In genomic region chr5:129988453-129988852, GRCh38 we compare ENCODE assay signal across 28 cellular contexts.
"Had no signal": no experiment of that assay in that cellular context is flagged by ENCODE, and none has a peak within 500 bp of the region (broad histone marks: within the 10 kb centered on the region; RNA-seq: fewer than 3 reads in every experiment).

No MANE protein-coding gene starts in this region.

- H3K27ac ChIP-seq: colonic mucosa, coronary artery, dorsolateral prefrontal cortex, epithelial cell of prostate, esophagus muscularis mucosa, esophagus squamous epithelium, foreskin keratinocyte, gastrocnemius medialis, gastroesophageal sphincter, heart left ventricle, heart right ventricle had no signal

- FAIRE-seq: colon, endometrium, endothelial cell of umbilical vein, frontal cortex had no signal

- H3K27ac Mint-ChIP-seq: dendritic cell treated with granulocyte-macrophage colony-stimulating factor and Interleukin-4, amounts not matched to agents 40 ng/mL and 50 ng/mL, for 4 days; effector memory CD8-positive, alpha-beta T cell; endodermal cell had no signal

- H3K4me1 Mint-ChIP-seq: endodermal cell had no signal

- DNase-seq: colonic mucosa; cortex of kidney; dermis blood vessel endothelial cell; dorsolateral prefrontal cortex; effector CD4-positive, alpha-beta T cell; effector CD8-positive, alpha-beta T cell; effector memory CD4-positive, alpha-beta T cell; effector memory CD8-positive, alpha-beta T cell; endodermal cell; erythroblast; esophagus squamous epithelium; foreskin fibroblast; foreskin melanocyte; gastrocnemius medialis; glutamatergic neuron; head of caudate nucleus; heart left ventricle; heart right ventricle had no signal

- H3K27me3 Mint-ChIP-seq: dendritic cell treated with granulocyte-macrophage colony-stimulating factor and Interleukin-4, amounts not matched to agents 40 ng/mL and 50 ng/mL, for 4 days; effector memory CD8-positive, alpha-beta T cell had no signal

- H3K27me3 ChIP-seq: colonic mucosa, dorsolateral prefrontal cortex, esophagus muscularis mucosa, esophagus squamous epithelium, gastrocnemius medialis, gastroesophageal sphincter, heart left ventricle, heart right ventricle had no signal

- H3K4me3 ChIP-seq: colonic mucosa, coronary artery, dorsolateral prefrontal cortex, esophagus muscularis mucosa, esophagus squamous epithelium, gastrocnemius medialis, gastroesophageal sphincter, heart left ventricle, heart right ventricle had no signal

- H3K4me1 ChIP-seq: colonic mucosa, esophagus muscularis mucosa, esophagus squamous epithelium, foreskin keratinocyte, gastrocnemius medialis, gastroesophageal sphincter, heart left ventricle, heart right ventricle had no signal

- ATAC-seq: effector memory CD8-positive, alpha-beta T cell; foreskin keratinocyte; gastrocnemius medialis; gastroesophageal sphincter; heart left ventricle; heart right ventricle had no signal

- H3K36me3 ChIP-seq: colonic mucosa, esophagus muscularis mucosa, esophagus squamous epithelium, gastrocnemius medialis, gastroesophageal sphincter, heart left ventricle, heart right ventricle had no signal

- H3K4me3 Mint-ChIP-seq: dendritic cell treated with granulocyte-macrophage colony-stimulating factor and Interleukin-4, amounts not matched to agents 40 ng/mL and 50 ng/mL, for 4 days; effector memory CD8-positive, alpha-beta T cell; endodermal cell had no signal

- H3K9me3 ChIP-seq: colonic mucosa had no signal
